Comparison of ENCODE assay signal across 25 cellular contexts in genomic region chr1:3602375-3602774, GRCh38. TPM values are rescaled to one million over a fixed set of nuclear protein-coding genes. Genes with fewer than 3 reads are reported as not detected.
A peak's percentile ranks its signal among the peaks of the same experiment; 100 is the strongest.
DNase-seq lines count a peak whose midpoint lies in the region; ATAC-seq, FAIRE-seq and TF ChIP-seq lines count a peak whose summit lies in the region.
"Had no signal": no experiment of that assay in that cellular context is flagged by ENCODE, and none has a peak within 500 bp of the region (broad histone marks: within the 10 kb centered on the region; RNA-seq: fewer than 3 reads in every experiment).

No MANE protein-coding gene starts in this region.

- H2AFZ ChIP-seq in H1 (ENCODE audit: low read length): no peak overlapping the region

- no peak overlapping the region for H2BK20ac ChIP-seq in H1 (ENCODE audit: low read length)

- TF ChIP-seq CTCF in H1 (IDR thresholded peaks at IDR 0.05; ENCODE audit: control extremely low read depth in 1 of 3, insufficient read depth in 1 of 3, low read depth in 1 of 3, low read length in 3 of 3) (no peak), tibial artery (IDR thresholded peaks at IDR 0.05) (no peak)

- H4K8ac ChIP-seq in H1 (ENCODE audit: extremely low read depth, insufficient read depth, low read length): peak overlapping the region; percentile 65; the same call in 1 of the 2 replicates

- peaks cover 28 to 97% (median 79%) of the 10 kb centered on the region in 10 experiments for H3K4me1 ChIP-seq in BLaER1 treated with 17β-estradiol and CSF1 and Interleukin-3, amounts not matched to agents 10 nM and 100 nM
- H3K4me1 ChIP-seq in H1 (replicated peaks in 1 of 4; ENCODE audit: control insufficient read depth in 3 of 4, insufficient read depth in 4 of 4, low read length in 3 of 4) (peaks cover 0 to 20% (median 17%) of the 10 kb centered on the region in 4 experiments; a peak in 6 of 7 replicates), tibial artery (peaks cover 0 to 12% (median 3%) of the 10 kb centered on the region in 4 donors)

- H2BK15ac ChIP-seq in H1 (ENCODE audit: low read length): no peak overlapping the region

- no peak for FAIRE-seq in H1 (lab: Jason Lieb, UNC)
- FAIRE-seq: A204.1, GM12878, GM12892, GM19239 had no signal

- H3K9ac ChIP-seq in BLaER1 treated with 17β-estradiol and CSF1 and Interleukin-3, amounts not matched to agents 10 nM and 100 nM: 0 out of 22 replicates have a peak overlapping the region, but pooled peaks of 1 of the 11 experiments have one; percentile 11
- H3K9ac ChIP-seq in H1 (replicated peaks in 1 of 4; ENCODE audit: extremely low read depth in 1 of 4, low read depth in 3 of 4, low read length in 3 of 4): no peak overlapping the region

- H4K91ac ChIP-seq in H1 (replicated peaks; ENCODE audit: insufficient read length, low read length): no peak overlapping the region

- peaks cover 0 to 12% (median 0%) of the 10 kb centered on the region in 11 experiments; a peak in 2 of 22 replicates for H3K27me3 ChIP-seq in BLaER1 treated with 17β-estradiol and CSF1 and Interleukin-3, amounts not matched to agents 10 nM and 100 nM
- no peaks in the 10 kb centered on the region for H3K27me3 ChIP-seq in H1 (replicated peaks in 1 of 4; ENCODE audit: control insufficient read depth in 3 of 4, extremely low read depth in 1 of 4, insufficient read depth in 3 of 4, low read length in 3 of 4)
- peaks cover 0 to 49% of the 10 kb centered on the region in 2 donors for H3K27me3 ChIP-seq in tibial artery
- H3K27me3 ChIP-seq: BE2C had no signal

- peaks cover 0 to 5% of the 10 kb centered on the region in 2 experiments; a peak in 3 of 4 replicates for H3K79me2 ChIP-seq in H1 (ENCODE audit: control insufficient read depth in 1 of 2, insufficient read depth in 2 of 2, low read length in 2 of 2)

- no peak overlapping the region for H2BK120ac ChIP-seq in H1 (replicated peaks; ENCODE audit: low read depth, low read length)

- POLR2A ChIA-PET in H1 (lab: Charles Lee; ENCODE audit: partially characterized antibody): interaction anchor here (1.3 kb wide), 1 partner anchor 8 kb away, joined by 3 read pairs; the partner anchor contains the start of gene MEGF6

- no peak overlapping the region for H4K5ac ChIP-seq in H1 (ENCODE audit: insufficient read length, low read depth, low read length)

- H2BK5ac ChIP-seq in H1 (ENCODE audit: low read depth, low read length): no peak overlapping the region

- H3K23ac ChIP-seq in H1 (ENCODE audit: insufficient read length): no peak overlapping the region

- no peak overlapping the region for H3K18ac ChIP-seq in H1 (ENCODE audit: extremely low read depth, low read length)

- no peak overlapping the region for H2BK12ac ChIP-seq in H1 (ENCODE audit: low read depth, low read length)

- no peak overlapping the region for H2AK5ac ChIP-seq in H1 (ENCODE audit: low read depth, low read length)

- no peak for TF ChIP-seq POLR2A in H1 (IDR thresholded peaks at IDR 0.05; ENCODE audit: control extremely low read depth in 1 of 2, low read depth in 2 of 2, low read length in 2 of 2)

- no peak overlapping the region for H3K14ac ChIP-seq in H1 (ENCODE audit: insufficient read length)

- H4K20me1 ChIP-seq in BLaER1 treated with 17β-estradiol and CSF1 and Interleukin-3, amounts not matched to agents 10 nM and 100 nM: peaks cover 0 to 100% (median 82%) of the 10 kb centered on the region in 11 experiments; a peak in 17 of 22 replicates
- H4K20me1 ChIP-seq in H1 (replicated peaks in 1 of 2; ENCODE audit: control insufficient read depth in 1 of 2, insufficient read depth in 2 of 2, low read length in 2 of 2): peaks cover 0 to 5% of the 10 kb centered on the region in 2 experiments

- WGBS in H1 (ENCODE audit: extremely low coverage in 1 of 2, insufficient coverage in 1 of 2, insufficient read length in 1 of 2, insufficient replicate concordance in 2 of 2, low coverage in 1 of 2, low lambda C conversion rate in 2 of 2, missing lambda C conversion rate in 1 of 2), 2 experiments: 86% methylated on average over 20 of the region's 21 CpGs; no CpG with 5 or more reads in 1 of the 2 experiments

- CTCF ChIA-PET in H1 (lab: Charles Lee; ENCODE audit: partially characterized antibody): interaction anchor here (1.1 to 5.6 kb wide), 5 partner anchors 8 to 39 kb away, joined by 3 to 34 read pairs (median 6); no protein-coding TSS in a partner anchor

- TF ChIP-seq RAD21 in H1 (IDR thresholded peaks at IDR 0.05 in 1 of 2, conservative IDR thresholded peaks at IDR 0.05 in 1 of 2; ENCODE audit: low read depth in 2 of 2, low read length in 2 of 2): no peak

- H3K4me2 ChIP-seq in BLaER1 treated with 17β-estradiol and CSF1 and Interleukin-3, amounts not matched to agents 10 nM and 100 nM: peak overlapping the region in 8 of 11 experiments; percentile 33 to 100 (median 96); a peak in 14 of 22 replicates
- no peak overlapping the region for H3K4me2 ChIP-seq in H1 (ENCODE audit: insufficient read depth in 1 of 2, low read depth in 2 of 2, low read length in 2 of 2)

- ATAC-seq in GM18502 (IDR thresholded peaks at IDR 0.05; ENCODE audit: poor library complexity, unreplicated experiment): no peak
- ATAC-seq: GM12878 had no signal

- no peak overlapping the region for H3K27ac ChIP-seq in BLaER1 treated with 17β-estradiol and CSF1 and Interleukin-3, amounts not matched to agents 10 nM and 100 nM
- H3K27ac ChIP-seq in H1 (ENCODE audit: low read depth, low read length): no peak overlapping the region
- no peak overlapping the region for H3K27ac ChIP-seq in tibial artery

- peaks cover 2% of the 10 kb centered on the region for H3K79me1 ChIP-seq in H1 (ENCODE audit: low read depth, low read length)

- no peaks in the 10 kb centered on the region for H3K9me3 ChIP-seq in BLaER1 treated with 17β-estradiol and CSF1 and Interleukin-3, amounts not matched to agents 10 nM and 100 nM (replicated peaks in 1 of 11)
- no peaks in the 10 kb centered on the region; a peak in 1 of 4 replicates for H3K9me3 ChIP-seq in H1 (ENCODE audit: insufficient read depth in 2 of 2, low read depth in 1 of 2, low read length in 1 of 2)
- H3K9me3 ChIP-seq in tibial artery: no peaks in the 10 kb centered on the region
- H3K9me3 ChIP-seq: BE2C had no signal

- no peak for TF ChIP-seq EP300 in H1 (IDR thresholded peaks at IDR 0.05; ENCODE audit: borderline replicate concordance in 1 of 2, low read depth in 2 of 2, low read length in 2 of 2)

- H3K23me2 ChIP-seq in H1 (ENCODE audit: low read depth, low read length): peaks cover 8% of the 10 kb centered on the region; the same call in 1 of the 2 replicates

- intact Hi-C loops in tibial artery (cut with DNase I; ENCODE audit: low total_unique reads): no loop called here

- H3K36me3 ChIP-seq in BLaER1 treated with 17β-estradiol and CSF1 and Interleukin-3, amounts not matched to agents 10 nM and 100 nM: peaks cover 0 to 57% (median 19%) of the 10 kb centered on the region in 11 experiments; a peak in 12 of 22 replicates
- H3K36me3 ChIP-seq in H1 (ENCODE audit: control insufficient read depth in 2 of 4, insufficient read depth in 4 of 4, low read length in 3 of 4) (no peaks in the 10 kb centered on the region; a peak in 1 of 8 replicates), tibial artery (no peaks in the 10 kb centered on the region)
- H3K36me3 ChIP-seq: BE2C had no signal

- DNase-seq in H1 (ENCODE audit: low read depth in 1 of 2, low spot score in 2 of 2): no peak
- no peak for DNase-seq in tibial artery
- no peak for DNase-seq in SIG-M5 treated with dmso at 0.1 percent for 504 hours (lab: John Stamatoyannopoulos, UW; ENCODE audit: unreplicated experiment)
- DNase-seq: 8988T; ACHN; BE2C; C1 segment of cervical spinal cord; CD4-positive, alpha-beta memory T cell; CD4-positive, CD25-positive, alpha-beta regulatory T cell; CD8-positive, alpha-beta memory T cell; COR-L47; DMS 273 treated with DMSO at 0.1 percent for 48 hours; DMS153; DMS53; DMS79; DND-41; EL; GDM1 had no signal

- no peak overlapping the region for H3K4me3 ChIP-seq in BLaER1 treated with 17β-estradiol and CSF1 and Interleukin-3, amounts not matched to agents 10 nM and 100 nM
- no peak overlapping the region for H3K4me3 ChIP-seq in H1 (ENCODE audit: extremely low read depth in 1 of 4, insufficient read depth in 2 of 4, low read depth in 3 of 4, low read length in 4 of 4)
- no peak overlapping the region for H3K4me3 ChIP-seq in tibial artery
- H3K4me3 ChIP-seq: GM12878 had no signal

- no peak overlapping the region for H3K56ac ChIP-seq in H1 (replicated peaks; ENCODE audit: insufficient read length, low read depth, low read length)

- H3K4ac ChIP-seq in H1 (replicated peaks; ENCODE audit: insufficient read length, low read depth, low read length): no peak overlapping the region

RNA-seq across cellular contexts. Expression of gene MEGF6, which starts 8.9 kb away (rescaled TPM):
- total RNA-seq in H1 (2021; fragmentation: NEBNext Ultra II Directional; extraction: Animal tissue kit (Norgen Biotek cat#: 25700)): 13.2 and 14.8 TPM in 2 replicates
- 4.1 and 9.5 TPM in 2 replicates for polyA plus RNA-seq in H1 (2011; rRNA removed)
- 7.8 TPM for polyA plus RNA-seq in H1 (2011; cell fraction: cytosol; rRNA removed)
- 88.4 TPM for polyA plus RNA-seq in H1 (2011; cell fraction: nucleus; rRNA removed)
- 7.4 to 14.6 TPM (median 10.8 TPM) in 4 replicates for polyA plus RNA-seq in H1 (2012, experiment 1 of 2)
- polyA plus RNA-seq in H1 (2012, experiment 2 of 2): 1.4 TPM
- polyA plus RNA-seq in H1 (2013, experiment 1 of 2): 4.9 TPM
- polyA plus RNA-seq in H1 (2013, experiment 2 of 2): 4.4 TPM
- polyA minus RNA-seq in H1 (2011; rRNA and poly(A)+ RNA removed): 1.7 and 3.0 TPM in 2 replicates
- polyA minus RNA-seq in H1 (2011; cell fraction: cytosol; rRNA and poly(A)+ RNA removed): 9.0 TPM
- polyA minus RNA-seq in H1 (2011; cell fraction: nucleus; rRNA and poly(A)+ RNA removed): 24.4 TPM

RNA-seq across cellular contexts. Expression of gene TPRG1L, which starts 22.4 kb away (rescaled TPM):
- 21.7 and 22.2 TPM in 2 replicates for total RNA-seq in H1 (2021; fragmentation: NEBNext Ultra II Directional; extraction: Animal tissue kit (Norgen Biotek cat#: 25700))
- polyA plus RNA-seq in H1 (2011; rRNA removed): 19.8 and 22.3 TPM in 2 replicates
- polyA plus RNA-seq in H1 (2011; cell fraction: cytosol; rRNA removed): 21.1 TPM
- 10.8 TPM for polyA plus RNA-seq in H1 (2011; cell fraction: nucleus; rRNA removed)
- 17.4 to 21.5 TPM (median 21.1 TPM) in 4 replicates for polyA plus RNA-seq in H1 (2012, experiment 1 of 2)
- polyA plus RNA-seq in H1 (2012, experiment 2 of 2): 23.7 TPM
- polyA plus RNA-seq in H1 (2013, experiment 1 of 2): 13.6 TPM
- polyA plus RNA-seq in H1 (2013, experiment 2 of 2): 13.7 TPM
- 15.2 and 19.2 TPM in 2 replicates for polyA minus RNA-seq in H1 (2011; rRNA and poly(A)+ RNA removed)
- polyA minus RNA-seq in H1 (2011; cell fraction: cytosol; rRNA and poly(A)+ RNA removed): 15.5 TPM
- polyA minus RNA-seq in H1 (2011; cell fraction: nucleus; rRNA and poly(A)+ RNA removed): 6.6 TPM

RNA-seq across cellular contexts. Expression of gene WRAP73, which starts 47.5 kb away (rescaled TPM):
- 29.7 and 30.3 TPM in 2 replicates for total RNA-seq in H1 (2021; fragmentation: NEBNext Ultra II Directional; extraction: Animal tissue kit (Norgen Biotek cat#: 25700))
- 50.7 and 66.4 TPM in 2 replicates for polyA plus RNA-seq in H1 (2011; rRNA removed)
- 54.2 TPM for polyA plus RNA-seq in H1 (2011; cell fraction: cytosol; rRNA removed)
- 183 TPM for polyA plus RNA-seq in H1 (2011; cell fraction: nucleus; rRNA removed)
- 29.1 to 37.1 TPM (median 32.3 TPM) in 4 replicates for polyA plus RNA-seq in H1 (2012, experiment 1 of 2)
- 26.5 TPM for polyA plus RNA-seq in H1 (2012, experiment 2 of 2)
- 23.2 TPM for polyA plus RNA-seq in H1 (2013, experiment 1 of 2)
- polyA plus RNA-seq in H1 (2013, experiment 2 of 2): 21.4 TPM
- polyA minus RNA-seq in H1 (2011; rRNA and poly(A)+ RNA removed): 32.3 and 34.3 TPM in 2 replicates
- polyA minus RNA-seq in H1 (2011; cell fraction: cytosol; rRNA and poly(A)+ RNA removed): 25.3 TPM
- polyA minus RNA-seq in H1 (2011; cell fraction: nucleus; rRNA and poly(A)+ RNA removed): 44.8 TPM

RNA-seq across cellular contexts. Expression of gene TP73, which starts 49.9 kb away (rescaled TPM):
- 2.9 and 3.1 TPM in 2 replicates for total RNA-seq in H1 (2021; fragmentation: NEBNext Ultra II Directional; extraction: Animal tissue kit (Norgen Biotek cat#: 25700))
- polyA plus RNA-seq in H1 (2011; rRNA removed): 2.6 and 4.2 TPM in 2 replicates
- 1.3 TPM for polyA plus RNA-seq in H1 (2011; cell fraction: cytosol; rRNA removed)
- polyA plus RNA-seq in H1 (2011; cell fraction: nucleus; rRNA removed): 8.4 TPM
- 1.2 to 3.8 TPM (median 2.8 TPM) in 4 replicates for polyA plus RNA-seq in H1 (2012, experiment 1 of 2)
- 1.3 TPM for polyA plus RNA-seq in H1 (2012, experiment 2 of 2)
- polyA plus RNA-seq in H1 (2013, experiment 1 of 2): 2.1 TPM
- polyA plus RNA-seq in H1 (2013, experiment 2 of 2): 2.3 TPM
- polyA minus RNA-seq in H1 (2011; rRNA and poly(A)+ RNA removed): 1.9 and 3.5 TPM in 2 replicates
- polyA minus RNA-seq in H1 (2011; cell fraction: cytosol; rRNA and poly(A)+ RNA removed): 3.4 TPM
- polyA minus RNA-seq in H1 (2011; cell fraction: nucleus; rRNA and poly(A)+ RNA removed): 6.7 TPM
- total RNA-seq: CD4-positive, CD25-positive, alpha-beta regulatory T cell had no signal
- polyA plus RNA-seq: AG04450 had no signal

Comparison
In these comparisons a context has a peak if more than half of its experiments do, and no peak if none do; other contexts are left out.
1. H3K4me2 ChIP-seq: peak in BLaER1 treated with 17β-estradiol and CSF1 and Interleukin-3, amounts not matched to agents 10 nM and 100 nM (8 of 11); none in H1 (0 of 2).